8 cellular contexts compared by ENCODE assay signal in genomic region chrX:40651620-40652223, GRCh38. TPM values are rescaled to one million over a fixed set of nuclear protein-coding genes. Genes with fewer than 3 reads are reported as not detected.
DNase-seq lines count a peak whose midpoint lies in the region; ATAC-seq and TF ChIP-seq lines count a peak whose summit lies in the region.

No MANE protein-coding gene starts in this region.

- intact Hi-C loops in activated CD8-positive, alpha-beta T cell treated with anti-CD3 and anti-CD28 coated beads for 36 hours (cut with micrococcal nuclease): loop anchor here (5.0 kb wide), 1 partner anchor 141 kb away; no protein-coding TSS in a partner anchor

- H3K4me3 ChIP-seq in AG04450 (ENCODE audit: low read depth, low read length): no peak overlapping the region

- H3K9me3 ChIP-seq in AG04450 (ENCODE audit: control insufficient read depth, insufficient read depth, low read length): no peaks in the 10 kb centered on the region

- H3K36me3 Mint-ChIP-seq in activated CD8-positive, alpha-beta T cell treated with anti-CD3 and anti-CD28 coated beads for 36 hours (ENCODE audit: low read depth): peaks cover 3% of the 10 kb centered on the region
- H3K36me3 Mint-ChIP-seq in effector memory CD8-positive, alpha-beta T cell (ENCODE audit: insufficient read depth): peaks cover 36% of the 10 kb centered on the region
- H3K36me3 Mint-ChIP-seq in stimulated activated naive B cell treated with anti-CD40 and anti-IgM and Interleukin-4, amounts not matched to agents 10 μg/mL and 1 μg/mL and 100 μg/mL, for 72 hours: peaks cover 8 to 24% of the 10 kb centered on the region in 2 donors

- H3K27me3 ChIP-seq in AG04450 (ENCODE audit: control insufficient read depth, insufficient read depth, low read length): no peaks in the 10 kb centered on the region

- no peak overlapping the region for H3K4me3 Mint-ChIP-seq in activated CD8-positive, alpha-beta T cell treated with anti-CD3 and anti-CD28 coated beads for 36 hours
- no peak overlapping the region for H3K4me3 Mint-ChIP-seq in effector memory CD8-positive, alpha-beta T cell
- H3K4me3 Mint-ChIP-seq in stimulated activated naive B cell treated with anti-CD40 and anti-IgM and Interleukin-4, amounts not matched to agents 10 μg/mL and 1 μg/mL and 100 μg/mL, for 72 hours: no peak overlapping the region

- H3K9me3 Mint-ChIP-seq in activated CD8-positive, alpha-beta T cell treated with anti-CD3 and anti-CD28 coated beads for 36 hours: no peaks in the 10 kb centered on the region
- H3K9me3 Mint-ChIP-seq in effector memory CD8-positive, alpha-beta T cell: no peaks in the 10 kb centered on the region
- no peaks in the 10 kb centered on the region for H3K9me3 Mint-ChIP-seq in stimulated activated naive B cell treated with anti-CD40 and anti-IgM and Interleukin-4, amounts not matched to agents 10 μg/mL and 1 μg/mL and 100 μg/mL, for 72 hours

- H3K4me1 Mint-ChIP-seq in activated CD8-positive, alpha-beta T cell treated with anti-CD3 and anti-CD28 coated beads for 36 hours (ENCODE audit: low read depth): peaks cover 5% of the 10 kb centered on the region
- H3K4me1 Mint-ChIP-seq in effector memory CD8-positive, alpha-beta T cell (ENCODE audit: low read depth in 2 of 2): peaks cover 1 to 4% of the 10 kb centered on the region in 2 donors
- peaks cover 9 to 11% of the 10 kb centered on the region in 2 donors for H3K4me1 Mint-ChIP-seq in stimulated activated naive B cell treated with anti-CD40 and anti-IgM and Interleukin-4, amounts not matched to agents 10 μg/mL and 1 μg/mL and 100 μg/mL, for 72 hours

- CTCF ChIA-PET in AG04450 (lab: Charles Lee): interaction anchor here (0.6 to 4.3 kb wide), 60 partner anchors 8 to 602 kb away, joined by 3 to 49 read pairs (median 4); partner anchors contain the start of gene MED14
- CTCF ChIA-PET in activated CD8-positive, alpha-beta T cell treated with anti-CD3 and anti-CD28 coated beads for 36 hours (lab: Charles Lee): interaction anchor here (0.6 to 6.3 kb wide), 31 partner anchors 9 to 601 kb away, joined by 3 to 72 read pairs (median 3); no protein-coding TSS in a partner anchor

- DNase-seq in AG04450 (ENCODE audit: low read depth, low spot score) (no peak), HCEC 1CT (peak; percentile 16), NCI-H748 treated with DMSO at 0.1 percent for 48 hours (lab: John Stamatoyannopoulos, UW) (peak; percentile 42), myocyte (ENCODE audit: low read depth) (peak; percentile 65)
- peak; percentile 78 for DNase-seq in activated CD8-positive, alpha-beta T cell treated with anti-CD3 and anti-CD28 coated beads for 36 hours
- DNase-seq in effector memory CD8-positive, alpha-beta T cell: peak; percentile 60 to 63 (median 61)
- DNase-seq in stimulated activated naive B cell treated with anti-CD40 and anti-IgM and Interleukin-4, amounts not matched to agents 10 μg/mL and 1 μg/mL and 100 μg/mL, for 72 hours: peak; percentile 56

- H3K27ac ChIP-seq in AG04450 (ENCODE audit: low read depth, low read length): no peak overlapping the region

- no peaks in the 10 kb centered on the region for H3K27me3 Mint-ChIP-seq in activated CD8-positive, alpha-beta T cell treated with anti-CD3 and anti-CD28 coated beads for 36 hours
- H3K27me3 Mint-ChIP-seq in effector memory CD8-positive, alpha-beta T cell: no peaks in the 10 kb centered on the region
- no peaks in the 10 kb centered on the region for H3K27me3 Mint-ChIP-seq in stimulated activated naive B cell treated with anti-CD40 and anti-IgM and Interleukin-4, amounts not matched to agents 10 μg/mL and 1 μg/mL and 100 μg/mL, for 72 hours

- no peak for ATAC-seq in activated CD8-positive, alpha-beta T cell treated with anti-CD3 and anti-CD28 coated beads for 36 hours
- no peak for ATAC-seq in effector memory CD8-positive, alpha-beta T cell (replicated peaks)
- no peak for ATAC-seq in stimulated activated naive B cell treated with anti-CD40 and anti-IgM and Interleukin-4, amounts not matched to agents 10 μg/mL and 1 μg/mL and 100 μg/mL, for 72 hours (replicated peaks)
- no peak for ATAC-seq in HG03095 (IDR thresholded peaks at IDR 0.05; ENCODE audit: unreplicated experiment)

- TF ChIP-seq CTCF in AG04450 (IDR thresholded peaks at IDR 0.05; ENCODE audit: low read depth, low read length): peak; percentile 60
- peak; percentile 61 for TF ChIP-seq CTCF in activated CD8-positive, alpha-beta T cell treated with anti-CD3 and anti-CD28 coated beads for 36 hours (IDR thresholded peaks at IDR 0.05)

- peak overlapping the region; percentile 13 for H3K27ac Mint-ChIP-seq in activated CD8-positive, alpha-beta T cell treated with anti-CD3 and anti-CD28 coated beads for 36 hours
- H3K27ac Mint-ChIP-seq in effector memory CD8-positive, alpha-beta T cell: peak overlapping the region in 1 of 2 donors; percentile 88
- H3K27ac Mint-ChIP-seq in stimulated activated naive B cell treated with anti-CD40 and anti-IgM and Interleukin-4, amounts not matched to agents 10 μg/mL and 1 μg/mL and 100 μg/mL, for 72 hours: no peak overlapping the region

- POLR2A ChIA-PET in AG04450 (lab: Yijun Ruan, JAX): no interaction called here
- POLR2A ChIA-PET in activated CD8-positive, alpha-beta T cell treated with anti-CD3 and anti-CD28 coated beads for 36 hours (lab: Charles Lee): interaction anchor here (0.6 kb wide), 1 partner anchor 85 kb away, joined by 3 read pairs; no protein-coding TSS in a partner anchor

RNA-seq across cellular contexts. Expression of gene CXorf38, which starts 4.4 kb away (rescaled TPM):
- 7.7 and 10.1 TPM in 2 replicates for polyA plus RNA-seq in AG04450 (2011; rRNA removed)
- 4.1 and 4.7 TPM in 2 replicates for polyA minus RNA-seq in AG04450 (2011; rRNA and poly(A)+ RNA removed)
- 10 to 100 TPM; 21.2 to 22.5 TPM for total RNA-seq in activated CD8-positive, alpha-beta T cell treated with anti-CD3 and anti-CD28 coated beads for 36 hours
- 15.9 and 16.9 TPM in 2 replicates for total RNA-seq in myocyte
- 9.8 TPM for polyA plus RNA-seq in myocyte (2012)

RNA-seq across cellular contexts. Expression of gene MPC1L, which starts 28.5 kb away (rescaled TPM):
- polyA plus RNA-seq in AG04450 (2011; rRNA removed): not detected in 2 replicates
- not detected in 2 replicates for polyA minus RNA-seq in AG04450 (2011; rRNA and poly(A)+ RNA removed)
- total RNA-seq in activated CD8-positive, alpha-beta T cell treated with anti-CD3 and anti-CD28 coated beads for 36 hours: not detected
- total RNA-seq in myocyte: not detected in 2 replicates
- polyA plus RNA-seq in myocyte (2012): not detected
